ENCODE assay signal across 1 cellular context in genomic region chr12:49188916-49189367, GRCh38.
TF ChIP-seq lines count a peak whose summit lies in the region.

TSS of gene TUBA1A (minus strand) at chr12:49189080. CDS start at chr12:49188979, 101 bp downstream.

TF ChIP-seq in K562, 482 proteins besides CTCF, POLR2A, EP300 and RAD21 (continued from another document):
- TF ChIP-seq JUND (IDR thresholded peaks at IDR 0.05; ENCODE audit: borderline replicate concordance, low read depth, low read length): peak; percentile 62; the same call in 1 of the 2 replicates
- TF ChIP-seq JUND (tag; IDR thresholded peaks at IDR 0.05; ENCODE audit: borderline replicate concordance, low read depth, low read length): peak; percentile 47; the same call in 1 of the 3 replicates
- peak; percentile 14 for TF ChIP-seq PCBP1 (IDR thresholded peaks at IDR 0.05; ENCODE audit: low read depth, low read length, poor library complexity, severe bottlenecking)
- TF ChIP-seq NKRF (IDR thresholded peaks at IDR 0.05; ENCODE audit: borderline replicate concordance): no peak
- TF ChIP-seq ATF7 (IDR thresholded peaks at IDR 0.05): peak; percentile 82; the same call in 1 of the 2 replicates
- peak; percentile 55 for TF ChIP-seq RBBP5 (IDR thresholded peaks at IDR 0.05; ENCODE audit: borderline replicate concordance, insufficient read depth, low read length, poor library complexity, severe bottlenecking)
- TF ChIP-seq RBM14 (IDR thresholded peaks at IDR 0.05; ENCODE audit: borderline replicate concordance, insufficient read depth, low read depth, low read length): 0 out of 2 replicates have a peak, but pooled peaks have one; percentile 0
- peak; percentile 81 for TF ChIP-seq KDM5B (IDR thresholded peaks at IDR 0.05; ENCODE audit: insufficient replicate concordance, low read depth, low read length)
- TF ChIP-seq L3MBTL2 (IDR thresholded peaks at IDR 0.05): peak; percentile 10; the same call in 1 of the 2 replicates
- TF ChIP-seq PPARD (CRISPR knock-in tag; IDR thresholded peaks at IDR 0.05): no peak
- peak in 1 of 2 experiments; percentile 51; a peak in 1 of 4 replicates for TF ChIP-seq KDM1A (IDR thresholded peaks at IDR 0.05)
- no peak for TF ChIP-seq IFI16 (CRISPR knock-in tag; IDR thresholded peaks at IDR 0.05)
- TF ChIP-seq RREB1 (CRISPR knock-in tag; IDR thresholded peaks at IDR 0.05): peak; percentile 69; the same call in 1 of the 2 replicates
- TF ChIP-seq RBFOX2 (IDR thresholded peaks at IDR 0.05; ENCODE audit: low read depth, low read length): peak; percentile 59
- 0 out of 2 replicates have a peak, but pooled peaks have one; percentile 27 for TF ChIP-seq HDAC2 (IDR thresholded peaks at IDR 0.05)
- no peak for TF ChIP-seq TFAP4 (CRISPR knock-in tag; IDR thresholded peaks at IDR 0.05; ENCODE audit: borderline replicate concordance)
- 0 out of 2 replicates have a peak, but pooled peaks have one; percentile 24 for TF ChIP-seq POLR2G (IDR thresholded peaks at IDR 0.05; ENCODE audit: low read depth, low read length)
- peak; percentile 60; the same call in 1 of the 2 replicates for TF ChIP-seq ATF3 (IDR thresholded peaks at IDR 0.05)
- no peak for TF ChIP-seq ATF3 (CRISPR knock-in tag; conservative IDR thresholded peaks at IDR 0.05)
- no peak for TF ChIP-seq CREB3L1 (IDR thresholded peaks at IDR 0.05; ENCODE audit: borderline replicate concordance, low read depth)
- no peak for TF ChIP-seq IRF9 (tag; IDR thresholded peaks at IDR 0.05)
- no peak for TF ChIP-seq SMAD2 (IDR thresholded peaks at IDR 0.05; ENCODE audit: low read depth, low read length)
- peak; percentile 32 for TF ChIP-seq ZFX (CRISPR knock-in tag; IDR thresholded peaks at IDR 0.05)
- TF ChIP-seq ELF2 (CRISPR knock-in tag; IDR thresholded peaks at IDR 0.05): no peak
- TF ChIP-seq ZNF589 (CRISPR knock-in tag; IDR thresholded peaks at IDR 0.05; ENCODE audit: low read depth): 0 out of 2 replicates have a peak, but pooled peaks have one; percentile 36
- peak in 1 of 2 experiments; percentile 62; a peak in 1 of 4 replicates for TF ChIP-seq RCOR1 (IDR thresholded peaks at IDR 0.05; ENCODE audit: borderline replicate concordance in 1 of 2, low read depth in 2 of 2, low read length in 2 of 2)
- TF ChIP-seq SRF (CRISPR knock-in tag; IDR thresholded peaks at IDR 0.05): 0 out of 4 replicates have a peak, but pooled peaks of 1 of the 2 experiments have one; percentile 26
